ENCODE assay signal across 9 cellular contexts in genomic region chr2:39120521-39120770, GRCh38.
DNase-seq lines count a peak whose midpoint lies in the region; ATAC-seq, FAIRE-seq and TF ChIP-seq lines count a peak whose summit lies in the region.
"Had no signal": no experiment of that assay in that cellular context is flagged by ENCODE, and none has a peak within 500 bp of the region (broad histone marks: within the 10 kb centered on the region; RNA-seq: fewer than 3 reads in every experiment).

No MANE protein-coding gene starts in this region.

- no peaks in the 10 kb centered on the region for H3K27me3 Mint-ChIP-seq in effector memory CD8-positive, alpha-beta T cell
- H3K27me3 Mint-ChIP-seq: activated naive CD4-positive, alpha-beta T cell treated with anti-CD3 and anti-CD28 coated beads, Interleukin-2, amount 50 U/mL, for 24 hours; stimulated activated naive CD8-positive, alpha-beta T cell treated with anti-CD3 and anti-CD28 coated beads, Interleukin-15, Interleukin-2, amounts not matched to agents 100 ng/mL and 50 ng/mL, for 24 hours had no signal

- peaks cover 18% of the 10 kb centered on the region for H3K36me3 Mint-ChIP-seq in effector memory CD8-positive, alpha-beta T cell (ENCODE audit: insufficient read depth)

- peak overlapping the region; percentile 92 for H3K27ac Mint-ChIP-seq in effector memory CD8-positive, alpha-beta T cell

- no peak for FAIRE-seq in H54 (lab: Jason Lieb, UNC)

- DNase-seq in effector memory CD8-positive, alpha-beta T cell: no peak
- no peak for DNase-seq in skeletal muscle cell (ENCODE audit: low read depth)
- no peak for DNase-seq in H54 (ENCODE audit: insufficient read length, low spot score)
- no peak for DNase-seq in stimulated activated CD4-positive, alpha-beta T cell treated with anti-CD3 and anti-CD28 coated beads, Interleukin-15, amount 100 ng/mL, for 24 hours
- no peak for DNase-seq in activated CD4-positive, alpha-beta T cell treated with anti-CD3 and anti-CD28 coated beads for 48 hours

- peaks cover 43 to 44% of the 10 kb centered on the region in 2 donors for H3K4me1 Mint-ChIP-seq in effector memory CD8-positive, alpha-beta T cell (ENCODE audit: low read depth in 2 of 2)

- H3K9me3 Mint-ChIP-seq in effector memory CD8-positive, alpha-beta T cell: no peaks in the 10 kb centered on the region
- H3K9me3 Mint-ChIP-seq: activated naive CD4-positive, alpha-beta T cell treated with anti-CD3 and anti-CD28 coated beads, Interleukin-2, amount 50 U/mL, for 24 hours had no signal

- H3K4me3 Mint-ChIP-seq in effector memory CD8-positive, alpha-beta T cell: peak overlapping the region; percentile 89 to 90

- peak overlapping the region; percentile 68 for H3K4me3 ChIP-seq in skeletal muscle cell (ENCODE audit: low read depth, low read length)

- TF ChIP-seq POLR2A in H54 (IDR thresholded peaks at IDR 0.05; ENCODE audit: low read depth, low read length): no peak

- ATAC-seq in GM21381 (IDR thresholded peaks at IDR 0.05; ENCODE audit: unreplicated experiment) (peak; percentile 17), HG03565 (IDR thresholded peaks at IDR 0.05; ENCODE audit: unreplicated experiment) (peak; percentile 16)
- ATAC-seq in effector memory CD8-positive, alpha-beta T cell (replicated peaks): no peak
